Comparison of ENCODE assay signal across 1 cellular context in genomic region chr2:203814661-203815540, GRCh38.
TF ChIP-seq lines count a peak whose summit lies in the region.

No MANE protein-coding gene starts in this region.

TF ChIP-seq in HepG2, 621 proteins besides CTCF, POLR2A, EP300 and RAD21 (continued from another document and continues in another):
- peak; percentile 50 for TF ChIP-seq PAXIP1 (CRISPR knock-in tag; conservative IDR thresholded peaks at IDR 0.05)
- TF ChIP-seq, protein P1, sequence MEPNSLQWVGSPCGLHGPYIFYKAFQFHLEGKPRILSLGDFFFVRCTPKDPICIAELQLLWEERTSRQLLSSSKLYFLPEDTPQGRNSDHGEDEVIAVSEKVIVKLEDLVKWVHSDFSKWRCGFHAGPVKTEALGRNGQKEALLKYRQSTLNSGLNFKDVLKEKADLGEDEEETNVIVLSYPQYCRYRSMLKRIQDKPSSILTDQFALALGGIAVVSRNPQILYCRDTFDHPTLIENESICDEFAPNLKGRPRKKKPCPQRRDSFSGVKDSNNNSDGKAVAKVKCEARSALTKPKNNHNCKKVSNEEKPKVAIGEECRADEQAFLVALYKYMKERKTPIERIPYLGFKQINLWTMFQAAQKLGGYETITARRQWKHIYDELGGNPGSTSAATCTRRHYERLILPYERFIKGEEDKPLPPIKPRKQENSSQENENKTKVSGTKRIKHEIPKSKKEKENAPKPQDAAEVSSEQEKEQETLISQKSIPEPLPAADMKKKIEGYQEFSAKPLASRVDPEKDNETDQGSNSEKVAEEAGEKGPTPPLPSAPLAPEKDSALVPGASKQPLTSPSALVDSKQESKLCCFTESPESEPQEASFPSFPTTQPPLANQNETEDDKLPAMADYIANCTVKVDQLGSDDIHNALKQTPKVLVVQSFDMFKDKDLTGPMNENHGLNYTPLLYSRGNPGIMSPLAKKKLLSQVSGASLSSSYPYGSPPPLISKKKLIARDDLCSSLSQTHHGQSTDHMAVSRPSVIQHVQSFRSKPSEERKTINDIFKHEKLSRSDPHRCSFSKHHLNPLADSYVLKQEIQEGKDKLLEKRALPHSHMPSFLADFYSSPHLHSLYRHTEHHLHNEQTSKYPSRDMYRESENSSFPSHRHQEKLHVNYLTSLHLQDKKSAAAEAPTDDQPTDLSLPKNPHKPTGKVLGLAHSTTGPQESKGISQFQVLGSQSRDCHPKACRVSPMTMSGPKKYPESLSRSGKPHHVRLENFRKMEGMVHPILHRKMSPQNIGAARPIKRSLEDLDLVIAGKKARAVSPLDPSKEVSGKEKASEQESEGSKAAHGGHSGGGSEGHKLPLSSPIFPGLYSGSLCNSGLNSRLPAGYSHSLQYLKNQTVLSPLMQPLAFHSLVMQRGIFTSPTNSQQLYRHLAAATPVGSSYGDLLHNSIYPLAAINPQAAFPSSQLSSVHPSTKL (CRISPR knock-in tag; IDR thresholded peaks at IDR 0.05): peak; percentile 59
- peak; percentile 33; the same call in 1 of the 2 replicates for TF ChIP-seq ZNF350 (CRISPR knock-in tag; IDR thresholded peaks at IDR 0.05; ENCODE audit: borderline replicate concordance, low read depth)
- no peak for TF ChIP-seq ZNF709 (CRISPR knock-in tag; IDR thresholded peaks at IDR 0.05)
- TF ChIP-seq ZNF572 (CRISPR knock-in tag; IDR thresholded peaks at IDR 0.05): no peak
- TF ChIP-seq, protein P2, sequence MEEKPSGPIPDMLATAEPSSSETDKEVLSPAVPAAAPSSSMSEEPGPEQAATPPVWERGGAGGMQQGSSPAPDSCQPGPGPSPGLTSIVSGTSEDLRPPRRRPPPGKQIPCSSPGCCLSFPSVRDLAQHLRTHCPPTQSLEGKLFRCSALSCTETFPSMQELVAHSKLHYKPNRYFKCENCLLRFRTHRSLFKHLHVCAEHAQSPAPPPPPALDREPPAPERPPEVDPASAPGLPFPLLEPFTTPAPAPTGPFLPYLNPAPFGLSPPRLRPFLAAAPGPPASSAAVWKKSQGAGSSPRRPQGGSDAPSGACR (CRISPR knock-in tag; IDR thresholded peaks at IDR 0.05): 0 out of 2 replicates have a peak, but pooled peaks have one; percentile 12
- no peak for TF ChIP-seq ZNF83 (CRISPR knock-in tag; IDR thresholded peaks at IDR 0.05; ENCODE audit: borderline replicate concordance)
- TF ChIP-seq SCMH1 (CRISPR knock-in tag; IDR thresholded peaks at IDR 0.05; ENCODE audit: borderline replicate concordance): no peak
- TF ChIP-seq PRDM15 (CRISPR knock-in tag; IDR thresholded peaks at IDR 0.05): no peak
- TF ChIP-seq GABPB1 (CRISPR knock-in tag; IDR thresholded peaks at IDR 0.05): no peak
- TF ChIP-seq TARDBP (CRISPR knock-in tag; IDR thresholded peaks at IDR 0.05): no peak
- TF ChIP-seq, protein P3, sequence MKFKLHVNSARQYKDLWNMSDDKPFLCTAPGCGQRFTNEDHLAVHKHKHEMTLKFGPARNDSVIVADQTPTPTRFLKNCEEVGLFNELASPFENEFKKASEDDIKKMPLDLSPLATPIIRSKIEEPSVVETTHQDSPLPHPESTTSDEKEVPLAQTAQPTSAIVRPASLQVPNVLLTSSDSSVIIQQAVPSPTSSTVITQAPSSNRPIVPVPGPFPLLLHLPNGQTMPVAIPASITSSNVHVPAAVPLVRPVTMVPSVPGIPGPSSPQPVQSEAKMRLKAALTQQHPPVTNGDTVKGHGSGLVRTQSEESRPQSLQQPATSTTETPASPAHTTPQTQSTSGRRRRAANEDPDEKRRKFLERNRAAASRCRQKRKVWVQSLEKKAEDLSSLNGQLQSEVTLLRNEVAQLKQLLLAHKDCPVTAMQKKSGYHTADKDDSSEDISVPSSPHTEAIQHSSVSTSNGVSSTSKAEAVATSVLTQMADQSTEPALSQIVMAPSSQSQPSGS (CRISPR knock-in tag; IDR thresholded peaks at IDR 0.05): no peak
- TF ChIP-seq ZNF513 (CRISPR knock-in tag; conservative IDR thresholded peaks at IDR 0.05): no peak
- TF ChIP-seq ZNF672 (CRISPR knock-in tag; IDR thresholded peaks at IDR 0.05): no peak
- TF ChIP-seq ZNF781 (CRISPR knock-in tag; IDR thresholded peaks at IDR 0.05; ENCODE audit: borderline replicate concordance, not compliant biosample characterization): peak; percentile 29
- TF ChIP-seq, protein P4, sequence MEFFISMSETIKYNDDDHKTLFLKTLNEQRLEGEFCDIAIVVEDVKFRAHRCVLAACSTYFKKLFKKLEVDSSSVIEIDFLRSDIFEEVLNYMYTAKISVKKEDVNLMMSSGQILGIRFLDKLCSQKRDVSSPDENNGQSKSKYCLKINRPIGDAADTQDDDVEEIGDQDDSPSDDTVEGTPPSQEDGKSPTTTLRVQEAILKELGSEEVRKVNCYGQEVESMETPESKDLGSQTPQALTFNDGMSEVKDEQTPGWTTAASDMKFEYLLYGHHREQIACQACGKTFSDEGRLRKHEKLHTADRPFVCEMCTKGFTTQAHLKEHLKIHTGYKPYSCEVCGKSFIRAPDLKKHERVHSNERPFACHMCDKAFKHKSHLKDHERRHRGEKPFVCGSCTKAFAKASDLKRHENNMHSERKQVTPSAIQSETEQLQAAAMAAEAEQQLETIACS (CRISPR knock-in tag; IDR thresholded peaks at IDR 0.05): no peak
- TF ChIP-seq ZNF839 (CRISPR knock-in tag; IDR thresholded peaks at IDR 0.05; ENCODE audit: borderline replicate concordance): no peak
- no peak for TF ChIP-seq ZNF576 (CRISPR knock-in tag; IDR thresholded peaks at IDR 0.05)
- no peak for TF ChIP-seq NCOA1 (CRISPR knock-in tag; IDR thresholded peaks at IDR 0.05)
- no peak for TF ChIP-seq ZNF407 (CRISPR knock-in tag; IDR thresholded peaks at IDR 0.05; ENCODE audit: not compliant biosample characterization)
- TF ChIP-seq SMYD3 (CRISPR knock-in tag; IDR thresholded peaks at IDR 0.05): no peak
- no peak for TF ChIP-seq TEAD2 (CRISPR knock-in tag; IDR thresholded peaks at IDR 0.05)
- TF ChIP-seq NR2F1 (CRISPR knock-in tag; IDR thresholded peaks at IDR 0.05): peak in 1 of 2 experiments; percentile 33; a peak in 1 of 4 replicates
- peak; percentile 42; the same call in 1 of the 2 replicates for TF ChIP-seq HNF4G (IDR thresholded peaks at IDR 0.05; ENCODE audit: borderline replicate concordance, low read depth, low read length)
- TF ChIP-seq HNF4G (CRISPR knock-in tag; IDR thresholded peaks at IDR 0.05; ENCODE audit: borderline replicate concordance, low read depth): no peak
